27 cellular contexts compared by ENCODE assay signal in genomic region chr22:31861226-31861840, GRCh38.
DNase-seq lines count a peak whose midpoint lies in the region; ATAC-seq, FAIRE-seq and TF ChIP-seq lines count a peak whose summit lies in the region.
"Had no signal": no experiment of that assay in that cellular context is flagged by ENCODE, and none has a peak within 500 bp of the region (broad histone marks: within the 10 kb centered on the region; RNA-seq: fewer than 3 reads in every experiment).

No MANE protein-coding gene starts in this region.

- POLR2A ChIA-PET in activated CD4-positive, alpha-beta T cell treated with anti-CD3 and anti-CD28 coated beads for 36 hours (lab: Charles Lee), result no interaction called here
- POLR2A ChIA-PET in PC-3 (lab: Charles Lee; ENCODE audit: unreplicated experiment), result no interaction called here

- peaks cover 10% of the 10 kb centered on the region for H3K36me3 Mint-ChIP-seq in activated CD4-positive, alpha-beta T cell treated with anti-CD3 and anti-CD28 coated beads for 36 hours (ENCODE audit: low read depth)
- H3K36me3 Mint-ChIP-seq in activated CD4-positive, alpha-beta T cell treated with anti-CD3 and anti-CD28 coated beads, Interleukin-2, amount 10 ng/mL, durations not matched to agents 24 days and 14 days (ENCODE audit: low read depth), result peaks cover 12% of the 10 kb centered on the region
- no peaks in the 10 kb centered on the region for H3K36me3 Mint-ChIP-seq in astrocyte (ENCODE audit: low read depth, unreplicated experiment)
- H3K36me3 Mint-ChIP-seq in activated CD8-positive, alpha-beta memory T cell treated with anti-CD3 and anti-CD28 coated beads, Interleukin-2, amount 10 ng/mL, durations not matched to agents 7 days and 5 days, result peaks cover 1% of the 10 kb centered on the region

- DNase-seq in activated CD4-positive, alpha-beta T cell treated with anti-CD3 and anti-CD28 coated beads for 36 hours, result peak; percentile 51
- DNase-seq in activated CD4-positive, alpha-beta T cell treated with anti-CD3 and anti-CD28 coated beads, Interleukin-2, amount 10 ng/mL, durations not matched to agents 24 days and 14 days, result no peak
- DNase-seq in PC-3 (peak; percentile 22), astrocyte (ENCODE audit: low read depth) (no peak)
- peak; percentile 10 for DNase-seq in stimulated activated CD4-positive, alpha-beta T cell treated with anti-CD3 and anti-CD28 coated beads, Interleukin-12 subunit alpha, Interleukin-12 subunit beta, amount 100 ng/mL, for 4 hours
- DNase-seq in activated CD8-positive, alpha-beta memory T cell treated with anti-CD3 and anti-CD28 coated beads, Interleukin-2, amount 10 ng/mL, durations not matched to agents 7 days and 5 days, result no peak
- DNase-seq: activated B cell treated with CpG ODN at 0.5 μM for 24 hours, aorta, Calu3, endodermal cell, GDM1, KG1, naive B cell, NCI-H2029 treated with DMSO at 0.1 percent for 48 hours, NCI-H524, SIG-M5, transverse colon had no signal

- H2AFZ ChIP-seq in PC-3 (ENCODE audit: low read length) (no peak overlapping the region), astrocyte (ENCODE audit: low read depth, low read length) (no peak overlapping the region)
- H2AFZ ChIP-seq: hepatocyte had no signal

- H3K27me3 Mint-ChIP-seq in activated CD4-positive, alpha-beta T cell treated with anti-CD3 and anti-CD28 coated beads for 36 hours, result no peaks in the 10 kb centered on the region
- no peaks in the 10 kb centered on the region for H3K27me3 Mint-ChIP-seq in activated CD4-positive, alpha-beta T cell treated with anti-CD3 and anti-CD28 coated beads, Interleukin-2, amount 10 ng/mL, durations not matched to agents 24 days and 14 days
- no peaks in the 10 kb centered on the region for H3K27me3 Mint-ChIP-seq in astrocyte (ENCODE audit: low read depth, unreplicated experiment)
- H3K27me3 Mint-ChIP-seq in activated CD8-positive, alpha-beta memory T cell treated with anti-CD3 and anti-CD28 coated beads, Interleukin-2, amount 10 ng/mL, durations not matched to agents 7 days and 5 days, result no peaks in the 10 kb centered on the region
- H3K27me3 Mint-ChIP-seq: activated B cell treated with CpG ODN at 0.5 μM for 24 hours; naive B cell; stimulated activated memory B cell treated with anti-CD40 and anti-IgM and Interleukin-4, amounts not matched to agents 10 μg/mL and 1 μg/mL and 100 μg/mL, for 72 hours had no signal

- CTCF ChIA-PET in activated CD4-positive, alpha-beta T cell treated with anti-CD3 and anti-CD28 coated beads for 36 hours (lab: Charles Lee), result interaction anchor here (0.6 kb wide), 1 partner anchor 1265 kb away, joined by 3 read pairs; no protein-coding TSS in a partner anchor
- CTCF ChIA-PET in PC-3 (lab: Charles Lee), result no interaction called here
- CTCF ChIA-PET in activated CD8-positive, alpha-beta memory T cell treated with anti-CD3 and anti-CD28 coated beads, Interleukin-2, amount 10 ng/mL, durations not matched to agents 7 days and 5 days (lab: Charles Lee), result interaction anchor here (0.6 kb wide), 1 partner anchor 939 kb away, joined by 4 read pairs; no protein-coding TSS in a partner anchor

- no peaks in the 10 kb centered on the region for H3K9me3 Mint-ChIP-seq in activated CD4-positive, alpha-beta T cell treated with anti-CD3 and anti-CD28 coated beads for 36 hours (ENCODE audit: low read depth)
- H3K9me3 Mint-ChIP-seq in activated CD4-positive, alpha-beta T cell treated with anti-CD3 and anti-CD28 coated beads, Interleukin-2, amount 10 ng/mL, durations not matched to agents 24 days and 14 days, result no peaks in the 10 kb centered on the region
- no peaks in the 10 kb centered on the region for H3K9me3 Mint-ChIP-seq in astrocyte (ENCODE audit: unreplicated experiment)
- no peaks in the 10 kb centered on the region for H3K9me3 Mint-ChIP-seq in activated CD8-positive, alpha-beta memory T cell treated with anti-CD3 and anti-CD28 coated beads, Interleukin-2, amount 10 ng/mL, durations not matched to agents 7 days and 5 days (ENCODE audit: low read depth)
- H3K9me3 Mint-ChIP-seq: activated B cell treated with CpG ODN at 0.5 μM for 24 hours; activated T-helper 1 cell treated with anti-CD3 and anti-CD28 coated beads, Interleukin-12 subunit alpha, Interleukin-12 subunit beta, Interleukin-2, Interleukin-4 antibody, amounts not matched to agents 30 ng/mL and 10 ng/mL and 1 ng/mL, durations not matched to agents 14 hours and 24 hours and 36 hours; endodermal cell; naive B cell; stimulated activated memory B cell treated with anti-CD40 and anti-IgM and Interleukin-4, amounts not matched to agents 10 μg/mL and 1 μg/mL and 100 μg/mL, for 72 hours; T-helper 1 cell treated with Interleukin-12 subunit alpha and Interleukin-12 subunit beta and Interleukin-4 antibody, amounts not matched to agents 30 μg/mL and 1 μg/mL, for 36 hours had no signal

- H3K79me2 ChIP-seq in PC-3 (ENCODE audit: low read length) (no peaks in the 10 kb centered on the region), astrocyte (ENCODE audit: insufficient read depth, low read length) (no peaks in the 10 kb centered on the region)
- H3K79me2 ChIP-seq: hepatocyte had no signal

- H3K4me2 ChIP-seq in PC-3 (ENCODE audit: low read length) (no peak overlapping the region), astrocyte (ENCODE audit: low read length) (no peak overlapping the region)
- H3K4me2 ChIP-seq: BLaER1, hepatocyte had no signal

- peaks cover 7% of the 10 kb centered on the region for H3K4me1 Mint-ChIP-seq in activated CD4-positive, alpha-beta T cell treated with anti-CD3 and anti-CD28 coated beads for 36 hours
- peaks cover 5% of the 10 kb centered on the region for H3K4me1 Mint-ChIP-seq in activated CD4-positive, alpha-beta T cell treated with anti-CD3 and anti-CD28 coated beads, Interleukin-2, amount 10 ng/mL, durations not matched to agents 24 days and 14 days
- peaks cover 9% of the 10 kb centered on the region for H3K4me1 Mint-ChIP-seq in astrocyte (ENCODE audit: low read depth, unreplicated experiment)
- peaks cover 6% of the 10 kb centered on the region for H3K4me1 Mint-ChIP-seq in activated CD8-positive, alpha-beta memory T cell treated with anti-CD3 and anti-CD28 coated beads, Interleukin-2, amount 10 ng/mL, durations not matched to agents 7 days and 5 days
- H3K4me1 Mint-ChIP-seq: activated B cell treated with CpG ODN at 0.5 μM for 24 hours, naive B cell had no signal

- no peaks in the 10 kb centered on the region for H3K9me3 ChIP-seq in PC-3 (ENCODE audit: low read length)
- H3K9me3 ChIP-seq in astrocyte (ENCODE audit: insufficient read depth, low read depth, low read length), result no peaks in the 10 kb centered on the region
- H3K9me3 ChIP-seq: BLaER1, transverse colon had no signal

- H4K20me1 ChIP-seq in PC-3 (ENCODE audit: low read length), result no peaks in the 10 kb centered on the region
- no peaks in the 10 kb centered on the region for H4K20me1 ChIP-seq in astrocyte (ENCODE audit: insufficient read depth, low read length)
- H4K20me1 ChIP-seq: BLaER1 had no signal

- H3K4me1 ChIP-seq in PC-3 (ENCODE audit: insufficient read depth, low read length) (peaks cover 7% of the 10 kb centered on the region; the same call in 1 of the 2 replicates), astrocyte (ENCODE audit: insufficient read depth, low read length) (peaks cover 6% of the 10 kb centered on the region)
- H3K4me1 ChIP-seq: BLaER1, transverse colon had no signal

- no peak overlapping the region for H3K4me3 Mint-ChIP-seq in activated CD4-positive, alpha-beta T cell treated with anti-CD3 and anti-CD28 coated beads for 36 hours
- H3K4me3 Mint-ChIP-seq in activated CD4-positive, alpha-beta T cell treated with anti-CD3 and anti-CD28 coated beads, Interleukin-2, amount 10 ng/mL, durations not matched to agents 24 days and 14 days, result no peak overlapping the region
- H3K4me3 Mint-ChIP-seq in astrocyte (ENCODE audit: unreplicated experiment), result no peak overlapping the region
- H3K4me3 Mint-ChIP-seq in activated CD8-positive, alpha-beta memory T cell treated with anti-CD3 and anti-CD28 coated beads, Interleukin-2, amount 10 ng/mL, durations not matched to agents 7 days and 5 days, result no peak overlapping the region
- H3K4me3 Mint-ChIP-seq: activated B cell treated with CpG ODN at 0.5 μM for 24 hours; activated T-helper 1 cell treated with anti-CD3 and anti-CD28 coated beads, Interleukin-12 subunit alpha, Interleukin-12 subunit beta, Interleukin-2, Interleukin-4 antibody, amounts not matched to agents 30 ng/mL and 10 ng/mL and 1 ng/mL, durations not matched to agents 14 hours and 24 hours and 36 hours; endodermal cell; naive B cell; stimulated activated memory B cell treated with anti-CD40 and anti-IgM and Interleukin-4, amounts not matched to agents 10 μg/mL and 1 μg/mL and 100 μg/mL, for 72 hours; T-helper 1 cell treated with Interleukin-12 subunit alpha and Interleukin-12 subunit beta and Interleukin-4 antibody, amounts not matched to agents 30 μg/mL and 1 μg/mL, for 36 hours had no signal

- no TSS peak for BruUV-seq in PC-3 (replicated peaks; lab: Mats Ljungman, UMichigan)

- no peaks in the 10 kb centered on the region for H3F3A ChIP-seq in PC-3 (ENCODE audit: low read length, unreplicated experiment)

- TF ChIP-seq CTCF in PC-3 (conservative IDR thresholded peaks at IDR 0.05; ENCODE audit: low read depth, low read length) (no peak), astrocyte (IDR thresholded peaks at IDR 0.05; ENCODE audit: insufficient read depth, low read depth, low read length) (no peak)

- H3K27ac ChIP-seq in PC-3 (ENCODE audit: low read length) (no peak overlapping the region), astrocyte (ENCODE audit: low read depth, low read length) (no peak overlapping the region)
- H3K27ac ChIP-seq: BLaER1, hepatocyte, skin epidermis, transverse colon had no signal

- H3K4me3 ChIP-seq in PC-3 (ENCODE audit: low read length), result no peak overlapping the region
- no peak overlapping the region for H3K4me3 ChIP-seq in astrocyte (ENCODE audit: insufficient read depth, low read depth, low read length)
- H3K4me3 ChIP-seq: BLaER1, GM12878, hepatocyte, skin epidermis, transverse colon had no signal

- peak; percentile 88 for ATAC-seq in activated CD4-positive, alpha-beta T cell treated with anti-CD3 and anti-CD28 coated beads for 36 hours
- ATAC-seq in PC-3 (peak; percentile 43; the same call in 1 of the 2 replicates), HG02759 (IDR thresholded peaks at IDR 0.05; ENCODE audit: unreplicated experiment) (no peak), GM19351 (IDR thresholded peaks at IDR 0.05; ENCODE audit: unreplicated experiment) (no peak)
- ATAC-seq in activated CD8-positive, alpha-beta memory T cell treated with anti-CD3 and anti-CD28 coated beads, Interleukin-2, amount 10 ng/mL, durations not matched to agents 7 days and 5 days, result no peak
- ATAC-seq: GM12878; stimulated activated memory B cell treated with anti-CD40 and anti-IgM and Interleukin-4, amounts not matched to agents 10 μg/mL and 1 μg/mL and 100 μg/mL, for 72 hours had no signal

- intact Hi-C loops in activated CD4-positive, alpha-beta T cell treated with anti-CD3 and anti-CD28 coated beads for 36 hours (cut with DNase I, micrococcal nuclease), result loop anchor here in 1 of 2 experiments (10.0 kb wide), 1 partner anchor 197 kb away; the partner anchor contains the start of gene PISD
- intact Hi-C loops in activated CD4-positive, alpha-beta T cell treated with anti-CD3 and anti-CD28 coated beads, Interleukin-2, amount 10 ng/mL, durations not matched to agents 24 days and 14 days (cut with micrococcal nuclease), result no loop called here
- intact Hi-C loops in PC-3 (cut with micrococcal nuclease), result loop anchor here (10.0 kb wide), 1 partner anchor 197 kb away; the partner anchor contains the start of gene PISD

- H3K27me3 ChIP-seq in PC-3 (ENCODE audit: low read length) (no peaks in the 10 kb centered on the region), astrocyte (ENCODE audit: insufficient read depth, low read length) (no peaks in the 10 kb centered on the region)
- H3K27me3 ChIP-seq: BLaER1, hepatocyte, transverse colon had no signal

- H3K9ac ChIP-seq in PC-3 (ENCODE audit: low read length), result no peak overlapping the region
- H3K9ac ChIP-seq in astrocyte (ENCODE audit: low read length), result no peak overlapping the region
- H3K9ac ChIP-seq: BLaER1 had no signal

- no peak for FAIRE-seq in astrocyte (lab: Jason Lieb, UNC)
- FAIRE-seq: GM12878, keratinocyte had no signal

- no peak overlapping the region for H3K27ac Mint-ChIP-seq in activated CD4-positive, alpha-beta T cell treated with anti-CD3 and anti-CD28 coated beads for 36 hours
- H3K27ac Mint-ChIP-seq in activated CD4-positive, alpha-beta T cell treated with anti-CD3 and anti-CD28 coated beads, Interleukin-2, amount 10 ng/mL, durations not matched to agents 24 days and 14 days, result no peak overlapping the region
- peak overlapping the region; percentile 16 for H3K27ac Mint-ChIP-seq in astrocyte (ENCODE audit: unreplicated experiment)
- H3K27ac Mint-ChIP-seq in activated CD8-positive, alpha-beta memory T cell treated with anti-CD3 and anti-CD28 coated beads, Interleukin-2, amount 10 ng/mL, durations not matched to agents 7 days and 5 days, result no peak overlapping the region
- H3K27ac Mint-ChIP-seq: activated B cell treated with CpG ODN at 0.5 μM for 24 hours; activated T-helper 1 cell treated with anti-CD3 and anti-CD28 coated beads, Interleukin-12 subunit alpha, Interleukin-12 subunit beta, Interleukin-2, Interleukin-4 antibody, amounts not matched to agents 30 ng/mL and 10 ng/mL and 1 ng/mL, durations not matched to agents 14 hours and 24 hours and 36 hours; endodermal cell; stimulated activated memory B cell treated with anti-CD40 and anti-IgM and Interleukin-4, amounts not matched to agents 10 μg/mL and 1 μg/mL and 100 μg/mL, for 72 hours; T-helper 1 cell treated with Interleukin-12 subunit alpha and Interleukin-12 subunit beta and Interleukin-4 antibody, amounts not matched to agents 30 μg/mL and 1 μg/mL, for 36 hours had no signal

- H3K9me2 ChIP-seq in PC-3 (replicated peaks; ENCODE audit: low read length), result no peaks in the 10 kb centered on the region

- H3K36me3 ChIP-seq in PC-3 (ENCODE audit: low read depth, low read length) (no peaks in the 10 kb centered on the region), astrocyte (ENCODE audit: insufficient read depth, low read length) (peaks cover 3% of the 10 kb centered on the region)

Comparison
In these comparisons a context has a peak if more than half of its experiments do, and no peak if none do; other contexts are left out.
1. DNase-seq: peak in activated CD4-positive, alpha-beta T cell treated with anti-CD3 and anti-CD28 coated beads for 36 hours (single experiment), PC-3 (single experiment) and stimulated activated CD4-positive, alpha-beta T cell treated with anti-CD3 and anti-CD28 coated beads, Interleukin-12 subunit alpha, Interleukin-12 subunit beta, amount 100 ng/mL, for 4 hours (single experiment); none in activated CD4-positive, alpha-beta T cell treated with anti-CD3 and anti-CD28 coated beads, Interleukin-2, amount 10 ng/mL, durations not matched to agents 24 days and 14 days (single experiment), astrocyte (single experiment) and activated CD8-positive, alpha-beta memory T cell treated with anti-CD3 and anti-CD28 coated beads, Interleukin-2, amount 10 ng/mL, durations not matched to agents 7 days and 5 days (single experiment).
2. ATAC-seq: peak in activated CD4-positive, alpha-beta T cell treated with anti-CD3 and anti-CD28 coated beads for 36 hours (single experiment) and PC-3 (single experiment); none in HG02759 (single experiment), GM19351 (single experiment) and activated CD8-positive, alpha-beta memory T cell treated with anti-CD3 and anti-CD28 coated beads, Interleukin-2, amount 10 ng/mL, durations not matched to agents 7 days and 5 days (single experiment).